ENCODE assay signal across 1 cellular context in the genomic region with DNA sequence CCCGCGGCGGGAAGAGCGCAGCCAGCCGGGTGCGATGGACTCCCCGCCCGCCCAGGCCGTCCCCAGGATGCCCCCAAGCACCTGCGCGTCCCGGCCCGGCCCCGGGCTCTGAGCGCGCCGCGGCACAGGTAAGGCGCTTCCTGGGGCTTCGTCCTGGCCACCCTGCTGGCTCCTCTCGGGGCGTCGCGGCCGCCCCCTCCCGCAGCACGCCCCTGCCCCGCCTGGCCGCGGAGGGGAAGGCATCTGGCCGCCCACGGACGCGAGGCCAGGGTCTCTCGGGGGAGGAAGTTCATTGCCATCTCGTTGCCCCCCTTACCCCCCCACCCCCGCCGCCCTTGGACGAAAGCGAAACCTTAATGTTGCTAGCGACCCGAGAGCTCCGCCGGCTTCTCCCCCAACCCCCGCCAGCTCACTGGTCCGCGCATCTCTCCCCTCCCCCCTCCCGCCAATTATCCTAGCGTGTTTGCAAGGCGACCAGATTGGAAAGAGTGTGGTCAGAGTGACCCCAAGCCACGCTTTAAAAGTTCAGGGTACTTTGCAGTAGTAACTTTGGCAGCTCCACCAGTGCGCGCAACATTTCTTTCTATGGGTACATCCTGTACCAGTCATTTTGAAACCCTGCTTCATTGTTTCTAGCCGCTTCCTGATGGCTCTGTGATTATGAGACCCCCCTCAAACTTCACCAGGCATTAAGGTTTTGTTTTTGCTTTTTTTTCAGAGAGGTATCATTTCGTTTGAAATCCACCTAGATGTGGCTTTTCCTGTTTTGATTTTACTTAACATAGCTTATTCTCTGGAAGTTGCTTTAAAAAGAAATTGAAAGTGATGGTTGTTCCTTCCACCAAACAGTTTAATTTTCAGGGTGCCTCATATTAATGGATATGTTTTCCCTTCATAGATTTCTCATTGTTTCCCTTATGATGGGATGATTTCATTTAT.
TF ChIP-seq lines count a peak whose summit lies in the region.

No MANE protein-coding gene starts in this region.

TF ChIP-seq in GM23338, 12 proteins besides CTCF, POLR2A, EP300 and RAD21 (continued from another document):
- TF ChIP-seq, protein P1, sequence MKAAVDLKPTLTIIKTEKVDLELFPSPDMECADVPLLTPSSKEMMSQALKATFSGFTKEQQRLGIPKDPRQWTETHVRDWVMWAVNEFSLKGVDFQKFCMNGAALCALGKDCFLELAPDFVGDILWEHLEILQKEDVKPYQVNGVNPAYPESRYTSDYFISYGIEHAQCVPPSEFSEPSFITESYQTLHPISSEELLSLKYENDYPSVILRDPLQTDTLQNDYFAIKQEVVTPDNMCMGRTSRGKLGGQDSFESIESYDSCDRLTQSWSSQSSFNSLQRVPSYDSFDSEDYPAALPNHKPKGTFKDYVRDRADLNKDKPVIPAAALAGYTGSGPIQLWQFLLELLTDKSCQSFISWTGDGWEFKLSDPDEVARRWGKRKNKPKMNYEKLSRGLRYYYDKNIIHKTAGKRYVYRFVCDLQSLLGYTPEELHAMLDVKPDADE (IDR thresholded peaks at IDR 0.05) = no peak
- TF ChIP-seq ZNF114 (CRISPR knock-in tag; IDR thresholded peaks at IDR 0.05) = no peak
- no peak for TF ChIP-seq STAT1 (IDR thresholded peaks at IDR 0.05; ENCODE audit: unreplicated experiment)
- no peak for TF ChIP-seq EZH2phosphoT487 (IDR thresholded peaks at IDR 0.05; ENCODE audit: unreplicated experiment)
